8 cellular contexts compared by ENCODE assay signal in genomic region chr3:140736863-140737460, GRCh38. TPM values are rescaled to one million over a fixed set of nuclear protein-coding genes. Genes with fewer than 3 reads are reported as not detected.
DNase-seq lines count a peak whose midpoint lies in the region; ATAC-seq and TF ChIP-seq lines count a peak whose summit lies in the region.

No MANE protein-coding gene starts in this region.

- DNase-seq in DMS153 treated with DMSO at 0.1 percent for 48 hours (lab: John Stamatoyannopoulos, UW; ENCODE audit: unreplicated experiment) (peak; percentile 38), HFF-Myc (ENCODE audit: extremely low read depth, low read depth) (no peak), NCI-H774 (lab: John Stamatoyannopoulos, UW) (peak; percentile 40), ecto neural progenitor cell (ENCODE audit: low spot score) (peak; percentile 58), lung microvascular endothelial cell (ENCODE audit: low read depth in 2 of 2) (peak; percentile 30 to 38), T-helper 2 cell (no peak)

- TF ChIP-seq CTCF in HFF-Myc (IDR thresholded peaks at IDR 0.05; ENCODE audit: low read depth, low read length, missing control alignments): peak; percentile 38

- ATAC-seq in HG03520 (IDR thresholded peaks at IDR 0.05; ENCODE audit: unreplicated experiment): no peak
- ATAC-seq in HG02938 (IDR thresholded peaks at IDR 0.05; ENCODE audit: unreplicated experiment): no peak

- H3K4me3 ChIP-seq in HFF-Myc (replicated peaks; ENCODE audit: low read depth, low read length): no peak overlapping the region

RNA-seq across cellular contexts. Expression of gene TRIM42, which starts 59.1 kb away (rescaled TPM):
- total RNA-seq in lung microvascular endothelial cell: not detected in 2 replicates

Comparison
In these comparisons a context has a peak if more than half of its experiments do, and no peak if none do; other contexts are left out.
1. DNase-seq: peak in DMS153 treated with DMSO at 0.1 percent for 48 hours (single experiment), NCI-H774 (single experiment), ecto neural progenitor cell (single experiment) and lung microvascular endothelial cell (2 of 2); none in HFF-Myc (single experiment) and T-helper 2 cell (0 of 5).